ENCODE assay signal across 8 cellular contexts in genomic region chr4:108018038-108018883, GRCh38. TPM values are rescaled to one million over a fixed set of nuclear protein-coding genes. Genes with fewer than 3 reads are reported as not detected.
DNase-seq lines count a peak whose midpoint lies in the region; ATAC-seq, FAIRE-seq and TF ChIP-seq lines count a peak whose summit lies in the region.

No MANE protein-coding gene starts in this region.

- 42% methylated on average over 8 of the region's 8 CpGs for WGBS in GM12878 (ENCODE audit: insufficient coverage, insufficient replicate concordance, low lambda C conversion rate, missing lambda C conversion rate)

- CTCF ChIA-PET in GM12878 (lab: Yijun Ruan, JAX) = interaction anchor here (0.6 to 4.3 kb wide), 47 partner anchors 8 to 1388 kb away, joined by 3 to 90 read pairs (median 4); no protein-coding TSS in a partner anchor

- TF ChIP-seq POLR2A in GM12891 (IDR thresholded peaks at IDR 0.05; ENCODE audit: low read depth, low read length) (no peak), GM12878 (IDR thresholded peaks at IDR 0.05; ENCODE audit: low read depth, low read length) (no peak)

- H2AFZ ChIP-seq in GM12878 (ENCODE audit: control insufficient read depth, low read depth, low read length) = peak overlapping the region; percentile 23; the same call in 1 of the 2 replicates

- no peaks in the 10 kb centered on the region for H3K4me1 ChIP-seq in GM12878 (ENCODE audit: control insufficient read depth, insufficient read depth, low read length)

- H3K4me3 ChIP-seq in GM12878 = no peak overlapping the region

- H3K36me3 ChIP-seq in GM12878 (ENCODE audit: control insufficient read depth in 2 of 2, insufficient read depth in 2 of 2, low read length in 1 of 2) = peaks cover under 1 to 15% of the 10 kb centered on the region in 2 experiments

- intact Hi-C loops in GM12878 (cut with micrococcal nuclease; ENCODE audit: unreplicated experiment) = loop anchor here (1.0 kb wide), 2 partner anchors 475 to 554 kb away; no protein-coding TSS in a partner anchor

- no peaks in the 10 kb centered on the region for H3K9me3 ChIP-seq in GM12878 (replicated peaks; ENCODE audit: control insufficient read depth, insufficient read depth, low read length)

- peak; percentile 80 to 90 (median 88) for TF ChIP-seq CTCF in GM12878 (IDR thresholded peaks at IDR 0.05 in 2 of 3, conservative IDR thresholded peaks at IDR 0.05 in 1 of 3; ENCODE audit: control insufficient read depth in 2 of 3, extremely low read depth in 1 of 3, insufficient read depth in 1 of 3, low read depth in 3 of 3, low read length in 3 of 3)

- RAD21 ChIA-PET in GM12878 (lab: Charles Lee; ENCODE audit: unreplicated experiment) = interaction anchor here (0.8 to 5.3 kb wide), 11 partner anchors 10 to 602 kb away, joined by 3 to 43 read pairs (median 5); partner anchors contain the start of gene RPL34

- SMC1A ChIA-PET in GM12878 (lab: Charles Lee; ENCODE audit: uncharacterized antibody, unreplicated experiment) = interaction anchor here (0.9 to 3.9 kb wide), 27 partner anchors 9 to 581 kb away, joined by 3 to 34 read pairs (median 5); partner anchors contain the start of gene HADH

- POLR2A ChIA-PET in GM12878 (lab: Charles Lee) = interaction anchor here (1.4 to 1.8 kb wide), 2 partner anchors 24 to 26 kb away, joined by 3 to 4 read pairs; no protein-coding TSS in a partner anchor

- FAIRE-seq in GM12891 (lab: Jason Lieb, UNC) (peak; percentile 89), TTC549 (lab: Jason Lieb, UNC) (peak; percentile 65), GM12878 (lab: Jason Lieb, UNC) (peak; percentile 93)

- H3K27ac ChIP-seq in GM12878 (ENCODE audit: control insufficient read depth, insufficient read depth) = no peak overlapping the region

- no peaks in the 10 kb centered on the region for H3K79me2 ChIP-seq in GM12878 (ENCODE audit: control insufficient read depth, insufficient read depth, low read length)

- TF ChIP-seq RAD21 in GM12878 (IDR thresholded peaks at IDR 0.05; ENCODE audit: insufficient read depth, low read depth, low read length) = peak; percentile 95

- no peak for TF ChIP-seq EP300 in GM12878 (IDR thresholded peaks at IDR 0.05; ENCODE audit: borderline replicate concordance in 1 of 2, control insufficient read depth in 1 of 2, low read depth in 2 of 2, low read length in 2 of 2)

- in situ Hi-C loops in GM12878 (cut with MboI) = loop anchor here (5.0 kb wide), 1 partner anchor 554 kb away; no protein-coding TSS in a partner anchor

- no peak overlapping the region for H3K9ac ChIP-seq in GM12878 (ENCODE audit: control insufficient read depth, insufficient read depth, low read length)

- peak; percentile 37 for DNase-seq in GM12891 (ENCODE audit: insufficient read length, low spot score)
- DNase-seq in NCI-H1694 (lab: John Stamatoyannopoulos, UW) = peak; percentile 54
- DNase-seq in GM12878 (ENCODE audit: low read depth, low spot score) = no peak
- DNase-seq in iPS DF 4.7 (ENCODE audit: extremely low read depth, low spot score) = peak; percentile 49
- peak; percentile 70 to 86 for DNase-seq in stimulated activated CD4-positive, alpha-beta T cell treated with anti-CD3 and anti-CD28 coated beads, Interleukin-12 subunit alpha, Interleukin-12 subunit beta, amount 100 ng/mL, for 24 hours (ENCODE audit: low read depth in 2 of 2)
- DNase-seq in mesenteric fat pad (ENCODE audit: low spot score) = no peak

- H3K4me2 ChIP-seq in GM12878 (ENCODE audit: control insufficient read depth, insufficient read depth) = no peak overlapping the region

- no TSS peak for BruUV-seq in GM12878 (replicated peaks; lab: Mats Ljungman, UMichigan)

- H4K20me1 ChIP-seq in GM12878 (ENCODE audit: control insufficient read depth, insufficient read depth) = no peaks in the 10 kb centered on the region

- peak; percentile 76 for ATAC-seq in HG02588 (IDR thresholded peaks at IDR 0.05; ENCODE audit: unreplicated experiment)
- ATAC-seq in GM12878 = peak; percentile 95

- no peaks in the 10 kb centered on the region for H3K27me3 ChIP-seq in GM12878 (replicated peaks in 1 of 2; ENCODE audit: control insufficient read depth in 2 of 2, insufficient read depth in 2 of 2, low read length in 1 of 2)

TF ChIP-seq in GM12891, 5 proteins besides CTCF, POLR2A, EP300 and RAD21:
- no peak for TF ChIP-seq POLR2AphosphoS5 (IDR thresholded peaks at IDR 0.05; ENCODE audit: low read depth, low read length)
- TF ChIP-seq TAF1 (IDR thresholded peaks at IDR 0.05; ENCODE audit: low read depth, low read length) = no peak
- TF ChIP-seq SPI1 (IDR thresholded peaks at IDR 0.05; ENCODE audit: low read depth, low read length) = no peak
- no peak for TF ChIP-seq PAX5 (IDR thresholded peaks at IDR 0.05; ENCODE audit: insufficient read depth, low read length, severe bottlenecking)
- no peak for TF ChIP-seq POU2F2 (IDR thresholded peaks at IDR 0.05; ENCODE audit: low read depth, low read length)

TF ChIP-seq in GM12878, 131 proteins besides CTCF, POLR2A, EP300 and RAD21:
- TF ChIP-seq SRF (IDR thresholded peaks at IDR 0.05; ENCODE audit: low read depth in 2 of 2, low read length in 2 of 2) (no peak), ZNF622 (IDR thresholded peaks at IDR 0.05) (no peak), SP1 (IDR thresholded peaks at IDR 0.05; ENCODE audit: low read depth, low read length) (no peak), YY1 (IDR thresholded peaks at IDR 0.05; ENCODE audit: low read depth, low read length) (peak; percentile 41; the same call in 1 of the 2 replicates), MXI1 (IDR thresholded peaks at IDR 0.05; ENCODE audit: low read depth, low read length) (no peak), SMC3 (IDR thresholded peaks at IDR 0.05; ENCODE audit: borderline replicate concordance, low read length) (peak; percentile 82), RUNX3 (IDR thresholded peaks at IDR 0.05; ENCODE audit: low read length) (peak; percentile 16; the same call in 1 of the 2 replicates), IRF4 (IDR thresholded peaks at IDR 0.05; ENCODE audit: low read depth, low read length) (no peak), ELK1 (IDR thresholded peaks at IDR 0.05; ENCODE audit: low read depth, low read length) (no peak), MTA3 (IDR thresholded peaks at IDR 0.05; ENCODE audit: borderline replicate concordance, low read length) (no peak), MTA2 (IDR thresholded peaks at IDR 0.05; ENCODE audit: low read depth) (no peak), CBX3 (IDR thresholded peaks at IDR 0.05; ENCODE audit: borderline replicate concordance, low read depth) (no peak), SREBF2 (IDR thresholded peaks at IDR 0.05; ENCODE audit: low read length) (no peak), ZNF207 (IDR thresholded peaks at IDR 0.05; ENCODE audit: borderline replicate concordance) (no peak), FOXM1 (IDR thresholded peaks at IDR 0.05; ENCODE audit: low read depth, low read length) (0 out of 2 replicates have a peak, but pooled peaks have one; percentile 39)

RNA-seq across cellular contexts. Expression of gene HADH, which starts 28.6 kb away (rescaled TPM):
- 34.6 TPM for polyA plus RNA-seq in GM12891 (2012; ENCODE audit: low read depth, missing spikeins)
- total RNA-seq in GM12878 (2013; cell fraction: nucleolus; rRNA removed) = 55.8 and 63.5 TPM in 2 replicates
- total RNA-seq in GM12878 (2014; rRNA removed) (20.3 TPM in 2 replicates), GM12878 (2014; rRNA removed; fragmentation: Illumina TruSeq; extraction: Trizol) (30.5 and 32.5 TPM in 2 replicates), GM12878 (2021) (52.2 and 55.4 TPM in 2 replicates), mesenteric fat pad (111 TPM)
- polyA plus RNA-seq in GM12878 (2011; ENCODE audit: low read depth) = 35.4 TPM
- polyA plus RNA-seq in GM12878 (2011; rRNA removed) (83.6 and 86.7 TPM in 2 replicates), GM12878 (2014; fragmentation: Illumina TruSeq; extraction: Trizol) (76.9 and 99.1 TPM in 2 replicates), GM12878 (2014; fragmentation: Nextera tagmentation; extraction: Ambion mirVana) (10 to 100 TPM; 76.3 to 97.9 TPM), GM12878 (2014; rRNA removed) (39.4 and 46.5 TPM in 2 replicates), GM12878 (2016; fragmentation: Nextera tagmentation; extraction: Ambion mirVana) (10 to 100 TPM; 86.0 to 87.1 TPM)
- polyA plus RNA-seq in GM12878 (2011; cell fraction: cytosol; rRNA removed) = 78.0 and 88.7 TPM in 2 replicates
- polyA plus RNA-seq in GM12878 (2011; cell fraction: nucleus; rRNA removed) = 88.0 and 93.0 TPM in 2 replicates
- polyA plus RNA-seq in GM12878 (2012) = 39.2 and 49.9 TPM in 2 replicates
- polyA minus RNA-seq in GM12878 (2011; rRNA and poly(A)+ RNA removed) = 59.7 and 59.8 TPM in 2 replicates
- polyA minus RNA-seq in GM12878 (2011; cell fraction: cytosol; rRNA and poly(A)+ RNA removed) = 30.3 and 37.3 TPM in 2 replicates
- 23.9 and 31.3 TPM in 2 replicates for polyA minus RNA-seq in GM12878 (2011; cell fraction: nucleus; rRNA and poly(A)+ RNA removed)

Comparison
In these comparisons a context has a peak if more than half of its experiments do, and no peak if none do; other contexts are left out.
1. DNase-seq: peak in GM12891 (single experiment), NCI-H1694 (single experiment), iPS DF 4.7 (single experiment) and stimulated activated CD4-positive, alpha-beta T cell treated with anti-CD3 and anti-CD28 coated beads, Interleukin-12 subunit alpha, Interleukin-12 subunit beta, amount 100 ng/mL, for 24 hours (2 of 2); none in GM12878 (single experiment) and mesenteric fat pad (single experiment).